8 cellular contexts compared by ENCODE assay signal in genomic region chr14:91228112-91229004, GRCh38.
DNase-seq lines count a peak whose midpoint lies in the region; ATAC-seq and TF ChIP-seq lines count a peak whose summit lies in the region.

No MANE protein-coding gene starts in this region.

- H3K4me3 ChIP-seq in retinal pigment epithelial cell (ENCODE audit: low read length) = no peak overlapping the region

- TF ChIP-seq CTCF in retinal pigment epithelial cell (conservative IDR thresholded peaks at IDR 0.05; ENCODE audit: low read depth, low read length) = no peak

- peak; percentile 70 for DNase-seq in T follicular helper cell (ENCODE audit: low read depth)
- DNase-seq in amniotic stem cell (lab: John Stamatoyannopoulos, UW) = peak; percentile 25
- DNase-seq in retinal pigment epithelial cell (ENCODE audit: low read depth) = peak; percentile 34
- DNase-seq in cortex of kidney (lab: John Stamatoyannopoulos, UW) = no peak
- no peak for DNase-seq in NCI-H1417 (lab: John Stamatoyannopoulos, UW)
- DNase-seq in hypothalamus (lab: John Stamatoyannopoulos, UW) = no peak

- ATAC-seq in GM18508 (IDR thresholded peaks at IDR 0.05; ENCODE audit: insufficient read depth, unreplicated experiment) (peak; percentile 78), HG02763 (IDR thresholded peaks at IDR 0.05; ENCODE audit: unreplicated experiment) (peak; percentile 79)

Comparison
In these comparisons a context has a peak if more than half of its experiments do, and no peak if none do; other contexts are left out.
1. DNase-seq: peak in T follicular helper cell (single experiment), amniotic stem cell (single experiment) and retinal pigment epithelial cell (single experiment); none in cortex of kidney (single experiment), NCI-H1417 (0 of 3) and hypothalamus (0 of 51).